23 cellular contexts compared by ENCODE assay signal in the genomic region with DNA sequence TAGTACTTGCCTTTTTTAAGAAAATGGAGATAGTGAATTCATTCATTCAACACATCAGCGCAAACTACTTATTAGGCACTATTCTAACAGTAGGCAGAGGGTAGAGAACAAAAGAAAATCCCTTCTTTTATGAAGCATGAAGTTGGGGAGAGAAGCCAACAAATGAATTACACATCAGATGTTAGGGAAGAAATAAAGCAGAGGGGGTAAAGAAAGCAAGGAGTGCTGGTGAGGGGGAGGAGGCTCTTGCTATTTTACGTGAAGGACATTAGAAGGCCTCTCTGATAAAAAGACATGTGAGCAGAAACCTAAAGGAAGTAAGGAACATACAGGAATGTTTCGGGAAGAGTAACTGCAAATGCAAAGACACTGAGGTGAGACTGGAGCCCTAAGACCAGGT.
"Had no signal": no experiment of that assay in that cellular context is flagged by ENCODE, and none has a peak within 500 bp of the region (broad histone marks: within the 10 kb centered on the region; RNA-seq: fewer than 3 reads in every experiment).

No MANE protein-coding gene starts in this region.

- H3K36me3 Mint-ChIP-seq: natural killer cell had no signal

- H3K27ac Mint-ChIP-seq: memory B cell, mesothelial cell of epicardium, natural killer cell, progenitor cell of endocrine pancreas had no signal

- ATAC-seq: esophagus mucosa, heart left ventricle, left lung, lower lobe of right lung, natural killer cell, pancreas, right cardiac atrium had no signal

- H3K9me3 ChIP-seq: heart left ventricle, left lung, lower lobe of right lung, pancreas, stomach, upper lobe of left lung, vagina had no signal

- H3K4me1 Mint-ChIP-seq: mesothelial cell of epicardium had no signal

- H3K4me3 ChIP-seq: dorsolateral prefrontal cortex, heart left ventricle, left lung, lower lobe of right lung, pancreas, stomach, upper lobe of left lung, vagina had no signal

- H3K36me3 ChIP-seq: left lung, lower lobe of right lung, pancreas, upper lobe of left lung, vagina had no signal

- H3K9me3 Mint-ChIP-seq: memory B cell, natural killer cell, neural crest cell had no signal

- H3K27ac ChIP-seq: dorsolateral prefrontal cortex, heart left ventricle, left lung, lower lobe of right lung, pancreas, stomach, upper lobe of left lung, vagina had no signal

- H3K4me3 Mint-ChIP-seq: memory B cell, mesothelial cell of epicardium, natural killer cell, neural crest cell had no signal

- H3K27me3 Mint-ChIP-seq: memory B cell, progenitor cell of endocrine pancreas had no signal

- H3K4me1 ChIP-seq: left lung, lower lobe of right lung, pancreas, upper lobe of left lung, vagina had no signal

- H3K27me3 ChIP-seq: dorsolateral prefrontal cortex, heart left ventricle, left lung, pancreas, stomach, upper lobe of left lung, vagina had no signal

- DNase-seq: cortex of kidney; dorsolateral prefrontal cortex; effector CD8-positive, alpha-beta T cell; heart left ventricle; hypothalamus; islet precursor cell; left lung; lower lobe of right lung; natural killer cell; occipital lobe; pancreas; right cardiac atrium; small intestine; stimulated activated CD4-positive, alpha-beta T cell treated with anti-CD3 and anti-CD28 coated beads, Interleukin-12 subunit alpha, Interleukin-12 subunit beta, amount 100 ng/mL, for 4 hours; stimulated activated naive CD4-positive, alpha-beta T cell; stomach; upper lobe of left lung had no signal
